1 cellular context compared by ENCODE assay signal in the genomic region with DNA sequence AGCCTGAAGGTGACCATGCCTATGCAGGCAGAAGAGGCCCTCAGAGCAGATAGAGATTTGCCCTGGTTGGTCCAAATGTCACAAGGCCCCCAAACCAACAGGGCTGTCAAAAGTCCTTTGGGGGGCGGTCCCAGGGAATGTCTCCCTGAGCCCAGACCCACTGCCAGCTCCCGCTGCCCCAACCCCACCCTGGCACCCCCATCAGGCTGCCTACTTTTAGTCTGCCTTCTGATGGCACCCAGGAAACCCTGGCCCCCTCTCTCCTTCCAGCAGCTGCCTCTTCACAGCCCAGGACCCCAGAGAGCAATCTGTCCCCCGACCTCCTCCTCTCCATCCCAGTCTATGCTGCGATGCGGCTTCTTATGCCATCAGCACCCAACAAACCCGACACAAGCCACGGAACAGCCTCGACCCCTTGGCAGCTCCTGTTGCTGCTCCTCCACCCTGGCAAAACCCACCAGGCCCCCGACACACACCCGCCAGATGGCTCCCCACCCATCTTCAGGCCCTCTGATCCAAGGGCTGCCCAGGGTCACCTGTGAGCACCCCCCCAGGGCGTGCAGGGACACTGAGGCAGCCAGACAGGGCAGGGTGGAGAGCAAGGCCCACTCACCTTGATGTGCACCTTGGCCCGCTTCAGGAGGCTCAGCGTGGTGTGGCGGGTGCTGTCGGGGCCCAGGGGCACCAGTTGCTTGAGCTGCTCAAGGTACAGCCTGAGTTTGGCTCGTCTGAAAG.
TF ChIP-seq lines count a peak whose summit lies in the region.

No MANE protein-coding gene starts in this region.

TF ChIP-seq in K562, 482 proteins besides CTCF, POLR2A, EP300 and RAD21:
- TF ChIP-seq, protein P1, sequence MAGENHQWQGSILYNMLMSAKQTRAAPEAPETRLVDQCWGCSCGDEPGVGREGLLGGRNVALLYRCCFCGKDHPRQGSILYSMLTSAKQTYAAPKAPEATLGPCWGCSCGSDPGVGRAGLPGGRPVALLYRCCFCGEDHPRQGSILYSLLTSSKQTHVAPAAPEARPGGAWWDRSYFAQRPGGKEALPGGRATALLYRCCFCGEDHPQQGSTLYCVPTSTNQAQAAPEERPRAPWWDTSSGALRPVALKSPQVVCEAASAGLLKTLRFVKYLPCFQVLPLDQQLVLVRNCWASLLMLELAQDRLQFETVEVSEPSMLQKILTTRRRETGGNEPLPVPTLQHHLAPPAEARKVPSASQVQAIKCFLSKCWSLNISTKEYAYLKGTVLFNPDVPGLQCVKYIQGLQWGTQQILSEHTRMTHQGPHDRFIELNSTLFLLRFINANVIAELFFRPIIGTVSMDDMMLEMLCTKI (IDR thresholded peaks at IDR 0.05; ENCODE audit: partially characterized antibody), result no peak
- peak; percentile 32 for TF ChIP-seq POLR2G (IDR thresholded peaks at IDR 0.05; ENCODE audit: low read depth, low read length)
